Comparison of ENCODE assay signal across 17 cellular contexts in the genomic region with DNA sequence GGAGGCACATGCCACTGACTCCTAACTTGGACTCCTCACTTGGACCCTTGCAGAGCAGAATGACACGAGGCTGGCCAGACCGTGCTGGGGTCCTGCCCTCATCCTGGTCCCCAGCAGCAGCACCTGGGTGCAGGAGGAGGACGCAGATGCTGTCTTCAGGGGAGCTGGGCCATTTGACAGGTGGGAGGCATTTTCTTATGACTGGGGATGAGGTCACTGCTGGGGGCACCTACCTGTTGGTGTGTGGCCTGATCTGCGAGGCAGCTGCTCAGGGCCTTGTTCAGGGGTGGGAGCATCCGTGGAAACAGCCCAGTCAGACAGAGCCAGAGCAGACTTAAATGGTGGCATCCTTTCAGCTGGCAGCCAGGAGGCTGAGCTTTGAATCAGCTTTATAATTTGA. TPM values are rescaled to one million over a fixed set of nuclear protein-coding genes. Genes with fewer than 3 reads are reported as not detected.
"Had no signal": no experiment of that assay in that cellular context is flagged by ENCODE, and none has a peak within 500 bp of the region (broad histone marks: within the 10 kb centered on the region; RNA-seq: fewer than 3 reads in every experiment).

No MANE protein-coding gene starts in this region.

- H3K27ac ChIP-seq: epithelial cell of prostate, gastrocnemius medialis, hepatocyte, suprapubic skin, thyroid gland, upper lobe of left lung, vagina had no signal

- H3K9me3 ChIP-seq: esophagus muscularis mucosa, gastrocnemius medialis, suprapubic skin, thyroid gland, upper lobe of left lung, vagina had no signal

- ATAC-seq: effector memory CD8-positive, alpha-beta T cell; gastrocnemius medialis; naive thymus-derived CD8-positive, alpha-beta T cell; stimulated activated naive CD8-positive, alpha-beta T cell treated with anti-CD3 and anti-CD28 coated beads, Interleukin-15, Interleukin-2, amounts not matched to agents 100 U/mL and 50 U/mL, for 24 hours had no signal

- H3K4me1 ChIP-seq: gastrocnemius medialis, suprapubic skin, upper lobe of left lung, vagina had no signal

- H3K27me3 ChIP-seq: esophagus muscularis mucosa, gastrocnemius medialis, hepatocyte, suprapubic skin, thyroid gland, upper lobe of left lung, vagina had no signal

- H3K4me3 ChIP-seq: esophagus muscularis mucosa, gastrocnemius medialis, hepatocyte, smooth muscle cell, suprapubic skin, thyroid gland, upper lobe of left lung, vagina had no signal

- H3K36me3 ChIP-seq: gastrocnemius medialis, suprapubic skin, thyroid gland, upper lobe of left lung, vagina had no signal

- DNase-seq: effector memory CD8-positive, alpha-beta T cell; gastrocnemius medialis; glutamatergic neuron; kidney; mammary epithelial cell; naive thymus-derived CD8-positive, alpha-beta T cell; stimulated activated CD4-positive, alpha-beta T cell treated with anti-CD3 and anti-CD28 coated beads, Interleukin-2, amount 100 ng/mL, for 48 hours; stimulated activated naive CD8-positive, alpha-beta T cell treated with anti-CD3 and anti-CD28 coated beads, Interleukin-15, Interleukin-2, amounts not matched to agents 100 U/mL and 50 U/mL, for 24 hours; thyroid gland; upper lobe of left lung had no signal

RNA-seq across cellular contexts. Expression of a gene that starts 57.3 kb away (rescaled TPM):
- total RNA-seq: pulmonary artery endothelial cell had no signal
